In genomic region chr21:37855568-37856391, GRCh38 we compare ENCODE assay signal across 15 cellular contexts.
DNase-seq lines count a peak whose midpoint lies in the region; ATAC-seq and TF ChIP-seq lines count a peak whose summit lies in the region.
"Had no signal": no experiment of that assay in that cellular context is flagged by ENCODE, and none has a peak within 500 bp of the region (broad histone marks: within the 10 kb centered on the region; RNA-seq: fewer than 3 reads in every experiment).

No MANE protein-coding gene starts in this region.

- H4K20me1 ChIP-seq in BLaER1 treated with 17β-estradiol and CSF1 and Interleukin-3, amounts not matched to agents 10 nM and 100 nM, result no peaks in the 10 kb centered on the region

- H3K4me3 ChIP-seq in BLaER1 treated with 17β-estradiol and CSF1 and Interleukin-3, amounts not matched to agents 10 nM and 100 nM, result no peak overlapping the region
- H3K4me3 ChIP-seq in choroid plexus epithelial cell (ENCODE audit: low read depth, low read length), result no peak overlapping the region
- H3K4me3 ChIP-seq: K562, left ventricle myocardium inferior, uterus had no signal

- TF ChIP-seq CTCF in choroid plexus epithelial cell (conservative IDR thresholded peaks at IDR 0.05; ENCODE audit: low read depth, low read length), result no peak
- no peak for TF ChIP-seq CTCF in neural crest cell (conservative IDR thresholded peaks at IDR 0.05)

- peaks cover 19% of the 10 kb centered on the region for H3K9me3 Mint-ChIP-seq in neural crest cell
- peaks cover 6% of the 10 kb centered on the region for H3K9me3 Mint-ChIP-seq in activated CD8-positive, alpha-beta T cell treated with anti-CD3 and anti-CD28 coated beads, Interleukin-2, amount 10 ng/mL, durations not matched to agents 7 days and 5 days (ENCODE audit: insufficient read depth)

- peaks cover 39% of the 10 kb centered on the region for H3K4me1 Mint-ChIP-seq in neural crest cell
- H3K4me1 Mint-ChIP-seq in activated CD8-positive, alpha-beta T cell treated with anti-CD3 and anti-CD28 coated beads, Interleukin-2, amount 10 ng/mL, durations not matched to agents 7 days and 5 days (ENCODE audit: low read depth), result no peaks in the 10 kb centered on the region

- peak overlapping the region in 10 of 11 experiments; percentile 7 to 61 (median 42); a peak in 16 of 22 replicates for H3K4me2 ChIP-seq in BLaER1 treated with 17β-estradiol and CSF1 and Interleukin-3, amounts not matched to agents 10 nM and 100 nM

- peak overlapping the region; percentile 70 for H3K4me3 Mint-ChIP-seq in neural crest cell
- H3K4me3 Mint-ChIP-seq in activated CD8-positive, alpha-beta T cell treated with anti-CD3 and anti-CD28 coated beads, Interleukin-2, amount 10 ng/mL, durations not matched to agents 7 days and 5 days, result no peak overlapping the region
- H3K4me3 Mint-ChIP-seq: nephron progenitor cell had no signal

- no peak for ATAC-seq in activated CD8-positive, alpha-beta T cell treated with anti-CD3 and anti-CD28 coated beads, Interleukin-2, amount 10 ng/mL, durations not matched to agents 7 days and 5 days
- ATAC-seq: K562 had no signal

- H3K27ac Mint-ChIP-seq in neural crest cell (ENCODE audit: unreplicated experiment), result peak overlapping the region; percentile 58
- no peak overlapping the region for H3K27ac Mint-ChIP-seq in activated CD8-positive, alpha-beta T cell treated with anti-CD3 and anti-CD28 coated beads, Interleukin-2, amount 10 ng/mL, durations not matched to agents 7 days and 5 days
- H3K27ac Mint-ChIP-seq: nephron progenitor cell had no signal

- POLR2A ChIA-PET in activated CD8-positive, alpha-beta T cell treated with anti-CD3 and anti-CD28 coated beads, Interleukin-2, amount 10 ng/mL, durations not matched to agents 7 days and 5 days (lab: Charles Lee), result no interaction called here

- no peaks in the 10 kb centered on the region; a peak in 1 of 22 replicates for H3K36me3 ChIP-seq in BLaER1 treated with 17β-estradiol and CSF1 and Interleukin-3, amounts not matched to agents 10 nM and 100 nM
- H3K36me3 ChIP-seq: left ventricle myocardium inferior, uterus had no signal

- H3K27ac ChIP-seq in BLaER1 treated with 17β-estradiol and CSF1 and Interleukin-3, amounts not matched to agents 10 nM and 100 nM, result peak overlapping the region in 2 of 11 experiments; percentile 6 to 53; a peak in 2 of 22 replicates
- H3K27ac ChIP-seq: left ventricle myocardium inferior, uterus had no signal

- CTCF ChIA-PET in activated CD8-positive, alpha-beta T cell treated with anti-CD3 and anti-CD28 coated beads, Interleukin-2, amount 10 ng/mL, durations not matched to agents 7 days and 5 days (lab: Charles Lee), result no interaction called here

- H3K36me3 Mint-ChIP-seq in neural crest cell (ENCODE audit: low read depth), result peaks cover 9% of the 10 kb centered on the region
- H3K36me3 Mint-ChIP-seq in activated CD8-positive, alpha-beta T cell treated with anti-CD3 and anti-CD28 coated beads, Interleukin-2, amount 10 ng/mL, durations not matched to agents 7 days and 5 days (ENCODE audit: low read depth), result no peaks in the 10 kb centered on the region

- no peak overlapping the region; a peak in 1 of 22 replicates for H3K9ac ChIP-seq in BLaER1 treated with 17β-estradiol and CSF1 and Interleukin-3, amounts not matched to agents 10 nM and 100 nM

- peaks cover 0 to 30% (median 10%) of the 10 kb centered on the region in 10 experiments; a peak in 14 of 20 replicates for H3K4me1 ChIP-seq in BLaER1 treated with 17β-estradiol and CSF1 and Interleukin-3, amounts not matched to agents 10 nM and 100 nM
- H3K4me1 ChIP-seq: left ventricle myocardium inferior, uterus had no signal

- H3K9me3 ChIP-seq in BLaER1 treated with 17β-estradiol and CSF1 and Interleukin-3, amounts not matched to agents 10 nM and 100 nM (replicated peaks in 1 of 11), result peaks cover 19 to 58% (median 47%) of the 10 kb centered on the region in 11 experiments; a peak in 21 of 22 replicates
- H3K9me3 ChIP-seq: uterus had no signal

- no peaks in the 10 kb centered on the region for H3K27me3 Mint-ChIP-seq in neural crest cell (ENCODE audit: low read depth)
- peaks cover 2% of the 10 kb centered on the region for H3K27me3 Mint-ChIP-seq in activated CD8-positive, alpha-beta T cell treated with anti-CD3 and anti-CD28 coated beads, Interleukin-2, amount 10 ng/mL, durations not matched to agents 7 days and 5 days (ENCODE audit: low read depth)

- no peaks in the 10 kb centered on the region for H3K27me3 ChIP-seq in BLaER1 treated with 17β-estradiol and CSF1 and Interleukin-3, amounts not matched to agents 10 nM and 100 nM
- H3K27me3 ChIP-seq: uterus had no signal

- peak; percentile 94 for DNase-seq in NCI-H524 treated with DMSO at 0.1 percent for 48 hours (lab: John Stamatoyannopoulos, UW)
- DNase-seq in choroid plexus epithelial cell (ENCODE audit: low read depth), result peak; percentile 64
- DNase-seq in neural crest cell (ENCODE audit: low read depth, low spot score), result no peak
- DNase-seq in HK-2 (ENCODE audit: unreplicated experiment), result no peak
- no peak for DNase-seq in activated CD8-positive, alpha-beta memory T cell treated with anti-CD3 and anti-CD28 coated beads, Interleukin-2, amount 50 U/mL, for 4 hours
- DNase-seq in NCI-H2107 (lab: John Stamatoyannopoulos, UW), result no peak
- DNase-seq in activated CD8-positive, alpha-beta T cell treated with anti-CD3 and anti-CD28 coated beads, Interleukin-2, amount 10 ng/mL, durations not matched to agents 7 days and 5 days, result no peak
- DNase-seq: activated CD4-positive, alpha-beta T cell treated with anti-CD3 and anti-CD28 coated beads, Interleukin-2, amount 50 U/mL, for 1 hour; activated naive CD4-positive, alpha-beta T cell treated with Interleukin-2 at 50 U/mL for 16 hours; dermis blood vessel endothelial cell; left ventricle myocardium inferior; nephron progenitor cell; uterus had no signal

Comparison
In these comparisons a context has a peak if more than half of its experiments do, and no peak if none do; other contexts are left out.
1. DNase-seq: peak in NCI-H524 treated with DMSO at 0.1 percent for 48 hours (single experiment) and choroid plexus epithelial cell (single experiment); none in neural crest cell (single experiment), HK-2 (single experiment), activated CD8-positive, alpha-beta memory T cell treated with anti-CD3 and anti-CD28 coated beads, Interleukin-2, amount 50 U/mL, for 4 hours (single experiment), NCI-H2107 (single experiment) and activated CD8-positive, alpha-beta T cell treated with anti-CD3 and anti-CD28 coated beads, Interleukin-2, amount 10 ng/mL, durations not matched to agents 7 days and 5 days (single experiment).